Comparison of ENCODE assay signal across 8 cellular contexts in genomic region chr13:51415339-51415738, GRCh38. TPM values are rescaled to one million over a fixed set of nuclear protein-coding genes. Genes with fewer than 3 reads are reported as not detected.
DNase-seq lines count a peak whose midpoint lies in the region; ATAC-seq, FAIRE-seq and TF ChIP-seq lines count a peak whose summit lies in the region.
"Not testable (repeated sequence)": the region's sequence is repeated elsewhere in the genome, so short reads cannot be mapped to it uniquely, and the experiment has no call there.

No MANE protein-coding gene starts in this region.

- H3K4me1 ChIP-seq in MM.1S (ENCODE audit: low read length) (peaks cover 24% of the 10 kb centered on the region), HepG2 (ENCODE audit: insufficient read depth, low read length) (peaks cover 42% of the 10 kb centered on the region)
- not testable (repeated sequence) for H3K4me1 ChIP-seq in astrocyte (ENCODE audit: insufficient read depth, low read length)

- in situ Hi-C loops in HepG2 (cut with HindIII; ENCODE audit: extremely low pct_ligation_motif_present, low pct_unique_long_range_greater_than_20kb), result not testable (repeated sequence)

- H3K9me2 ChIP-seq in MM.1S (replicated peaks; ENCODE audit: insufficient read depth, low read length), result not testable (repeated sequence)

- CTCF ChIA-PET in MCF 10A (lab: Yijun Ruan, JAX), result interaction anchor here (0.7 kb wide), 1 partner anchor 128 kb away, joined by 4 read pairs; no protein-coding TSS in a partner anchor
- CTCF ChIA-PET in HepG2 (lab: Yijun Ruan, JAX; ENCODE audit: low intra/inter-chr PET ratio, low total read pairs), result not testable (repeated sequence)

- peak overlapping the region; percentile 80 for H3K27ac Mint-ChIP-seq in activated naive CD4-positive, alpha-beta T cell treated with anti-CD3 and anti-CD28 coated beads, Interleukin-2, amount 50 U/mL, for 24 hours
- H3K27ac Mint-ChIP-seq in astrocyte (ENCODE audit: unreplicated experiment) (peak overlapping the region; percentile 9), MCF 10A (ENCODE audit: low read depth, unreplicated experiment) (peak overlapping the region; percentile 64)
- H3K27ac Mint-ChIP-seq in stimulated activated naive CD8-positive, alpha-beta T cell treated with anti-CD3 and anti-CD28 coated beads, Interleukin-15, Interleukin-2, amounts not matched to agents 100 ng/mL and 50 ng/mL, for 24 hours, result peak overlapping the region; percentile 61

- H3K27me3 ChIP-seq in MM.1S (replicated peaks; ENCODE audit: insufficient read depth, low read length); astrocyte (ENCODE audit: insufficient read depth, low read length); HepG2 (ENCODE audit: control insufficient read depth in 1 of 2, insufficient read depth in 2 of 2, low read length in 2 of 2): not testable (repeated sequence)

- not testable (repeated sequence) for BruUV-seq in MCF 10A (replicated peaks; lab: Mats Ljungman, UMichigan); HepG2 (replicated peaks; lab: Mats Ljungman, UMichigan)

- TF ChIP-seq CTCF in MM.1S (IDR thresholded peaks at IDR 0.05; ENCODE audit: low read length); astrocyte (IDR thresholded peaks at IDR 0.05; ENCODE audit: insufficient read depth, low read depth, low read length); MCF 10A (IDR thresholded peaks at IDR 0.05; ENCODE audit: unreplicated experiment); HepG2 (CRISPR knock-in tag; IDR thresholded peaks at IDR 0.05): not testable (repeated sequence)

- H3K9me3 Mint-ChIP-seq in activated naive CD4-positive, alpha-beta T cell treated with anti-CD3 and anti-CD28 coated beads, Interleukin-2, amount 50 U/mL, for 24 hours; astrocyte (ENCODE audit: unreplicated experiment); MCF 10A (ENCODE audit: unreplicated experiment); stimulated activated naive CD8-positive, alpha-beta T cell treated with anti-CD3 and anti-CD28 coated beads, Interleukin-15, Interleukin-2, amounts not matched to agents 100 ng/mL and 50 ng/mL, for 24 hours: not testable (repeated sequence)

- POLR2A ChIA-PET in MCF 10A (lab: Yijun Ruan, JAX), result interaction anchor here (1.7 to 4.4 kb wide), 2 partner anchors 9 to 18 kb away, joined by 6 to 14 read pairs; no protein-coding TSS in a partner anchor
- POLR2A ChIA-PET in HepG2 (lab: Yijun Ruan, JAX), result not testable (repeated sequence)

- not testable (repeated sequence) for TF ChIP-seq EP300 in HepG2 (IDR thresholded peaks at IDR 0.05; ENCODE audit: low read depth in 2 of 2, low read length in 2 of 2); HepG2 (CRISPR knock-in tag; IDR thresholded peaks at IDR 0.05; ENCODE audit: borderline replicate concordance)

- not testable (repeated sequence) for H3K27me3 Mint-ChIP-seq in activated naive CD4-positive, alpha-beta T cell treated with anti-CD3 and anti-CD28 coated beads, Interleukin-2, amount 50 U/mL, for 24 hours; astrocyte (ENCODE audit: low read depth, unreplicated experiment); MCF 10A (ENCODE audit: insufficient read depth, unreplicated experiment); stimulated activated naive CD8-positive, alpha-beta T cell treated with anti-CD3 and anti-CD28 coated beads, Interleukin-15, Interleukin-2, amounts not matched to agents 100 ng/mL and 50 ng/mL, for 24 hours

- not testable (repeated sequence) for H3K4me3 ChIP-seq in MM.1S (ENCODE audit: low read length); astrocyte (ENCODE audit: insufficient read depth, low read depth, low read length); HepG2 (replicated peaks in 1 of 3; ENCODE audit: insufficient read depth in 1 of 3, low read depth in 2 of 3, low read length in 3 of 3)

- H3K36me3 ChIP-seq in MM.1S (replicated peaks; ENCODE audit: insufficient read depth, low read length), result not testable (repeated sequence)
- peaks cover 14% of the 10 kb centered on the region for H3K36me3 ChIP-seq in astrocyte (ENCODE audit: insufficient read depth, low read length)
- peaks cover 1 to 15% of the 10 kb centered on the region in 2 experiments; a peak in 3 of 5 replicates for H3K36me3 ChIP-seq in HepG2 (replicated peaks in 1 of 2; ENCODE audit: control insufficient read depth in 1 of 2, insufficient read depth in 2 of 2, low read length in 2 of 2)

- FAIRE-seq in GM12891 (lab: Jason Lieb, UNC), result peak; percentile 40
- not testable (repeated sequence) for FAIRE-seq in astrocyte (lab: Jason Lieb, UNC); HepG2 (lab: Jason Lieb, UNC)

- H3K79me2 ChIP-seq in MM.1S (ENCODE audit: low read length) (peaks cover 35% of the 10 kb centered on the region), astrocyte (ENCODE audit: insufficient read depth, low read length) (peaks cover 90% of the 10 kb centered on the region), HepG2 (ENCODE audit: insufficient read depth, low read length) (peaks cover 92% of the 10 kb centered on the region)

- not testable (repeated sequence) for H3K4me2 ChIP-seq in MM.1S (ENCODE audit: low read depth, low read length); astrocyte (ENCODE audit: low read length); HepG2 (ENCODE audit: low read depth, low read length)

- not testable (repeated sequence) for H4K20me1 ChIP-seq in MM.1S (ENCODE audit: insufficient read depth, low read length)
- H4K20me1 ChIP-seq in astrocyte (ENCODE audit: insufficient read depth, low read length) (peaks cover 59% of the 10 kb centered on the region), HepG2 (ENCODE audit: insufficient read depth, low read length) (peaks cover 45% of the 10 kb centered on the region)

- H3K4me1 Mint-ChIP-seq in activated naive CD4-positive, alpha-beta T cell treated with anti-CD3 and anti-CD28 coated beads, Interleukin-2, amount 50 U/mL, for 24 hours, result peaks cover 77% of the 10 kb centered on the region
- H3K4me1 Mint-ChIP-seq in astrocyte (ENCODE audit: low read depth, unreplicated experiment) (peaks cover 17% of the 10 kb centered on the region), MCF 10A (ENCODE audit: insufficient read depth, unreplicated experiment) (peaks cover 17% of the 10 kb centered on the region)
- H3K4me1 Mint-ChIP-seq in stimulated activated naive CD8-positive, alpha-beta T cell treated with anti-CD3 and anti-CD28 coated beads, Interleukin-15, Interleukin-2, amounts not matched to agents 100 ng/mL and 50 ng/mL, for 24 hours (ENCODE audit: low read depth), result peaks cover 67% of the 10 kb centered on the region

- peaks cover 37% of the 10 kb centered on the region for H3K36me3 Mint-ChIP-seq in activated naive CD4-positive, alpha-beta T cell treated with anti-CD3 and anti-CD28 coated beads, Interleukin-2, amount 50 U/mL, for 24 hours
- H3K36me3 Mint-ChIP-seq in astrocyte (ENCODE audit: low read depth, unreplicated experiment) (peaks cover 23% of the 10 kb centered on the region), MCF 10A (ENCODE audit: insufficient read depth, unreplicated experiment) (peaks cover 67% of the 10 kb centered on the region)
- H3K36me3 Mint-ChIP-seq in stimulated activated naive CD8-positive, alpha-beta T cell treated with anti-CD3 and anti-CD28 coated beads, Interleukin-15, Interleukin-2, amounts not matched to agents 100 ng/mL and 50 ng/mL, for 24 hours (ENCODE audit: low read depth), result peaks cover 72% of the 10 kb centered on the region

- H2AFZ ChIP-seq in MM.1S (ENCODE audit: low read length); astrocyte (ENCODE audit: low read depth, low read length); HepG2 (ENCODE audit: low read length): not testable (repeated sequence)

- H3K9me3 ChIP-seq in MM.1S (replicated peaks; ENCODE audit: insufficient read depth, low read length); astrocyte (ENCODE audit: insufficient read depth, low read depth, low read length); HepG2 (ENCODE audit: low read length): not testable (repeated sequence)

- not testable (repeated sequence) for H3K9ac ChIP-seq in MM.1S (ENCODE audit: low read length); astrocyte (ENCODE audit: low read length); HepG2 (ENCODE audit: insufficient read depth, low read depth, low read length)

- intact Hi-C loops in MCF 10A (cut with micrococcal nuclease); HepG2 (cut with micrococcal nuclease; ENCODE audit: unreplicated experiment): not testable (repeated sequence)

- H3F3A ChIP-seq in MM.1S (ENCODE audit: insufficient read depth, low read length), result peaks cover 13% of the 10 kb centered on the region

- not testable (repeated sequence) for DNase-seq in GM12891 (ENCODE audit: insufficient read length, low spot score); MM.1S; astrocyte (ENCODE audit: low read depth); MCF 10A (ENCODE audit: unreplicated experiment); HepG2 (ENCODE audit: low spot score)
- DNase-seq in OCI-M1 (lab: John Stamatoyannopoulos, UW), result peak; percentile 14

- not testable (repeated sequence) for TF ChIP-seq RAD21 in HepG2 (CRISPR knock-in tag; IDR thresholded peaks at IDR 0.05)

- not testable (repeated sequence) for TF ChIP-seq POLR2A in GM12891 (IDR thresholded peaks at IDR 0.05; ENCODE audit: low read depth, low read length); HepG2 (IDR thresholded peaks at IDR 0.05; ENCODE audit: insufficient read depth in 1 of 2, low read depth in 2 of 2, low read length in 2 of 2)

- ATAC-seq in HepG2, result not testable (repeated sequence)

- peak overlapping the region; percentile 62; the same call in 1 of the 2 replicates for H3K27ac ChIP-seq in MM.1S (ENCODE audit: low read length)
- H3K27ac ChIP-seq in astrocyte (ENCODE audit: low read depth, low read length); HepG2 (ENCODE audit: extremely low read length, insufficient read depth, low read length): not testable (repeated sequence)

- not testable (repeated sequence) for H3K4me3 Mint-ChIP-seq in activated naive CD4-positive, alpha-beta T cell treated with anti-CD3 and anti-CD28 coated beads, Interleukin-2, amount 50 U/mL, for 24 hours; astrocyte (ENCODE audit: unreplicated experiment); MCF 10A (ENCODE audit: unreplicated experiment); stimulated activated naive CD8-positive, alpha-beta T cell treated with anti-CD3 and anti-CD28 coated beads, Interleukin-15, Interleukin-2, amounts not matched to agents 100 ng/mL and 50 ng/mL, for 24 hours

- WGBS in HepG2 (ENCODE audit: low lambda C conversion rate), result 96% methylated on average over 1 of the region's 1 CpG

RNA-seq across cellular contexts. Expression of gene INTS6, which starts 37.5 kb away (rescaled TPM):
- 17.0 TPM for polyA plus RNA-seq in GM12891 (2012; ENCODE audit: low read depth, missing spikeins)
- total RNA-seq in astrocyte (47.6 and 47.9 TPM in 2 replicates), MCF 10A (2022) (74.2 and 78.5 TPM in 2 replicates), HepG2 (2016; rRNA removed; fragmentation: Illumina TruSeq; extraction: Trizol) (38.4 and 40.3 TPM in 2 replicates)
- total RNA-seq in HepG2 (2016; cell fraction: cytosol; rRNA removed; fragmentation: Illumina TruSeq; extraction: Trizol; ENCODE audit: low read depth), result 10.7 and 12.3 TPM in 2 replicates
- total RNA-seq in HepG2 (2016; cell fraction: insoluble cytoplasmic fraction; rRNA removed; fragmentation: Illumina TruSeq; extraction: Trizol), result 38.6 and 40.4 TPM in 2 replicates
- 16.8 and 20.9 TPM in 2 replicates for total RNA-seq in HepG2 (2016; cell fraction: membrane; rRNA removed; fragmentation: Illumina TruSeq; extraction: Trizol)
- total RNA-seq in HepG2 (2016; cell fraction: nucleus; rRNA removed; fragmentation: Illumina TruSeq; extraction: Trizol), result 81.6 and 85.4 TPM in 2 replicates
- polyA plus RNA-seq in HepG2 (2011; rRNA removed), result 27.9 and 28.0 TPM in 2 replicates
- 7.7 and 13.6 TPM in 2 replicates for polyA plus RNA-seq in HepG2 (2011; cell fraction: cytosol; rRNA removed)
- 30.7 and 36.2 TPM in 2 replicates for polyA plus RNA-seq in HepG2 (2011; cell fraction: nucleus; rRNA removed)
- 18.1 and 21.3 TPM in 2 replicates for polyA plus RNA-seq in HepG2 (2012)
- 1.9 and 2.2 TPM in 2 replicates for polyA plus RNA-seq in HepG2 (2016; cell fraction: cytosol; fragmentation: Illumina TruSeq; extraction: Trizol; ENCODE audit: low read depth)
- polyA plus RNA-seq in HepG2 (2016; cell fraction: insoluble cytoplasmic fraction; fragmentation: Illumina TruSeq; extraction: Trizol; ENCODE audit: low read depth), result 24.9 and 26.1 TPM in 2 replicates
- 4.1 and 5.1 TPM in 2 replicates for polyA plus RNA-seq in HepG2 (2016; cell fraction: membrane; fragmentation: Illumina TruSeq; extraction: Trizol; ENCODE audit: low read depth)
- polyA plus RNA-seq in HepG2 (2016; cell fraction: nucleus; fragmentation: Illumina TruSeq; extraction: Trizol; ENCODE audit: insufficient read depth, low read depth), result 44.4 and 44.5 TPM in 2 replicates
- polyA minus RNA-seq in HepG2 (2011; rRNA and poly(A)+ RNA removed; ENCODE audit: low replicate concordance), result 62.5 and 66.5 TPM in 2 replicates
- polyA minus RNA-seq in HepG2 (2011; cell fraction: cytosol; rRNA and poly(A)+ RNA removed), result 30.2 and 41.5 TPM in 2 replicates
- 252 and 263 TPM in 2 replicates for polyA minus RNA-seq in HepG2 (2011; cell fraction: nucleus; rRNA and poly(A)+ RNA removed)

Comparison
In these comparisons a context has a peak if more than half of its experiments do, and no peak if none do; other contexts are left out.
1. H3K27ac Mint-ChIP-seq: peak in every context shown above with its lines; median percentile 80 in activated naive CD4-positive, alpha-beta T cell treated with anti-CD3 and anti-CD28 coated beads, Interleukin-2, amount 50 U/mL, for 24 hours; 64 in MCF 10A; 61 in stimulated activated naive CD8-positive, alpha-beta T cell treated with anti-CD3 and anti-CD28 coated beads, Interleukin-15, Interleukin-2, amounts not matched to agents 100 ng/mL and 50 ng/mL, for 24 hours; 9 in astrocyte.